Comparison of ENCODE assay signal across 25 cellular contexts in the genomic region with DNA sequence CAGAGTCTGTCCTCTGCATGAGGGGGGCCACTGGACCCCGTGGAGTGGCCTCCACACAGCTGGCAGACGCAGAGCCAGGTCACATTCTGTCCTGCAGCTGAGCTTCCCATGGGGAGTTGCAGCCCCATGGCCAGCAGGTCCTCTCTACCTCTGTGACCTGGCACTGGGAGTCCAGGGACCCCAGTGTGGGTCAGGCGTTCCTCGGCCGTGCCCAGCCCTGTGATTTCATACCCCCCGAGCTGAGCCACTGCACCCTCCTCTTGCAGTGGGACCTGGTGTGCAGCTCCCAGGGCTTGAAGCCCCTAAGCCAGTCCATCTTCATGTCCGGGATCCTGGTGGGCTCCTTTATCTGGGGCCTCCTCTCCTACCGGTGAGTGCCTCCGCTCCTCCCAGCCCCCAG. TPM values are rescaled to one million over a fixed set of nuclear protein-coding genes. Genes with fewer than 3 reads are reported as not detected.
A peak's percentile ranks its signal among the peaks of the same experiment; 100 is the strongest.
DNase-seq lines count a peak whose midpoint lies in the region; ATAC-seq, FAIRE-seq and TF ChIP-seq lines count a peak whose summit lies in the region.
"Had no signal": no experiment of that assay in that cellular context is flagged by ENCODE, and none has a peak within 500 bp of the region (broad histone marks: within the 10 kb centered on the region; RNA-seq: fewer than 3 reads in every experiment).

No MANE protein-coding gene starts in this region.

- no peaks in the 10 kb centered on the region for H3K36me3 Mint-ChIP-seq in nephron (ENCODE audit: low read depth)
- H3K36me3 Mint-ChIP-seq: CD8-positive, alpha-beta memory T cell had no signal

- H3K36me3 ChIP-seq in heart right ventricle = no peaks in the 10 kb centered on the region
- no peaks in the 10 kb centered on the region for H3K36me3 ChIP-seq in H1 (ENCODE audit: control insufficient read depth in 2 of 4, insufficient read depth in 4 of 4, low read length in 3 of 4)
- no peaks in the 10 kb centered on the region for H3K36me3 ChIP-seq in transverse colon
- H3K36me3 ChIP-seq: SJSA1 had no signal

- no peak for TF ChIP-seq EP300 in H1 (IDR thresholded peaks at IDR 0.05; ENCODE audit: borderline replicate concordance in 1 of 2, low read depth in 2 of 2, low read length in 2 of 2)
- no peak for TF ChIP-seq EP300 in transverse colon (IDR thresholded peaks at IDR 0.05; ENCODE audit: low read depth)

- H3K4me3 ChIP-seq in heart right ventricle (no peak overlapping the region), H1 (ENCODE audit: extremely low read depth in 1 of 4, insufficient read depth in 2 of 4, low read depth in 3 of 4, low read length in 4 of 4) (no peak overlapping the region), transverse colon (no peak overlapping the region)
- H3K4me3 ChIP-seq: SJSA1 had no signal

- H3K14ac ChIP-seq in H1 (ENCODE audit: insufficient read length) = no peak overlapping the region

- no peak for TF ChIP-seq CTCF in heart right ventricle (IDR thresholded peaks at IDR 0.05)
- TF ChIP-seq CTCF in H1 (IDR thresholded peaks at IDR 0.05; ENCODE audit: control extremely low read depth in 1 of 3, insufficient read depth in 1 of 3, low read depth in 1 of 3, low read length in 3 of 3) = no peak
- TF ChIP-seq CTCF in nephron (IDR thresholded peaks at IDR 0.05; ENCODE audit: unreplicated experiment in 3 of 3) = no peak
- no peak for TF ChIP-seq CTCF in transverse colon (IDR thresholded peaks at IDR 0.05)

- peak overlapping the region; percentile 86 to 96 (median 96) for H3K27ac Mint-ChIP-seq in nephron

- no peak for FAIRE-seq in H1 (lab: Jason Lieb, UNC)
- FAIRE-seq: GM19239 had no signal

- peak overlapping the region; percentile 13; the same call in 1 of the 2 replicates for H2AFZ ChIP-seq in H1 (ENCODE audit: low read length)

- POLR2A ChIA-PET in H1 (lab: Charles Lee; ENCODE audit: partially characterized antibody) = interaction anchor here (0.6 to 1.4 kb wide), 2 partner anchors 89 to 536 kb away, joined by 3 read pairs; no protein-coding TSS in a partner anchor

- H3K4me2 ChIP-seq in H1 (ENCODE audit: insufficient read depth in 1 of 2, low read depth in 2 of 2, low read length in 2 of 2) = no peak overlapping the region

- H3K9ac ChIP-seq in H1 (replicated peaks in 1 of 4; ENCODE audit: extremely low read depth in 1 of 4, low read depth in 3 of 4, low read length in 3 of 4) = no peak overlapping the region

- peak overlapping the region; percentile 84; the same call in 1 of the 2 replicates for H2AK5ac ChIP-seq in H1 (ENCODE audit: low read depth, low read length)

- H2BK20ac ChIP-seq in H1 (ENCODE audit: low read length) = peak overlapping the region; percentile 100; the same call in 1 of the 2 replicates

- H3K23ac ChIP-seq in H1 (ENCODE audit: insufficient read length) = no peak overlapping the region

- H2BK12ac ChIP-seq in H1 (ENCODE audit: low read depth, low read length) = peak overlapping the region; percentile 100

- H2BK120ac ChIP-seq in H1 (replicated peaks; ENCODE audit: low read depth, low read length) = peak overlapping the region; percentile 97

- CTCF ChIA-PET in H1 (lab: Charles Lee; ENCODE audit: partially characterized antibody) = interaction anchor here (0.9 to 3.8 kb wide), 9 partner anchors 11 to 234 kb away, joined by 3 to 62 read pairs (median 6); no protein-coding TSS in a partner anchor

- H4K20me1 ChIP-seq in H1 (replicated peaks in 1 of 2; ENCODE audit: control insufficient read depth in 1 of 2, insufficient read depth in 2 of 2, low read length in 2 of 2) = no peaks in the 10 kb centered on the region

- DNase-seq in Right ventricle myocardium superior = peak; percentile 26
- no peak for DNase-seq in heart right ventricle
- DNase-seq in H1 (ENCODE audit: low read depth in 1 of 2, low spot score in 2 of 2) = no peak
- DNase-seq in transverse colon = peak; percentile 1
- no peak for DNase-seq in NCI-H1417 treated with DMSO at 0.1 percent for 48 hours (lab: John Stamatoyannopoulos, UW)
- no peak for DNase-seq in RKO (ENCODE audit: low spot score)
- DNase-seq: CD8-positive, alpha-beta memory T cell; GDM1; HCEC 1CT; KG1; NCI-H1092 treated with DMSO at 0.1 percent for 48 hours; NCI-H146; NCI-H2029; NCI-H2227 treated with DMSO at 0.1 percent for 48 hours; NCI-H510A; NCI-H748 treated with DMSO at 0.1 percent for 48 hours; NK-92 treated with Interleukin-12 subunit alpha and Interleukin-12 subunit beta, amount 100 ng/mL, for 24 hours had no signal

- H3K56ac ChIP-seq in H1 (replicated peaks; ENCODE audit: insufficient read length, low read depth, low read length) = peak overlapping the region; percentile 28

- H3K79me1 ChIP-seq in H1 (ENCODE audit: low read depth, low read length) = no peaks in the 10 kb centered on the region

- no peak for TF ChIP-seq RAD21 in H1 (IDR thresholded peaks at IDR 0.05 in 1 of 2, conservative IDR thresholded peaks at IDR 0.05 in 1 of 2; ENCODE audit: low read depth in 2 of 2, low read length in 2 of 2)

- peak overlapping the region in 1 of 3 experiments; percentile 53 for H3K4me3 Mint-ChIP-seq in nephron
- H3K4me3 Mint-ChIP-seq: CD8-positive, alpha-beta memory T cell had no signal

- peak overlapping the region; percentile 97; the same call in 1 of the 2 replicates for H2BK5ac ChIP-seq in H1 (ENCODE audit: low read depth, low read length)

- no peaks in the 10 kb centered on the region for H3K79me2 ChIP-seq in H1 (ENCODE audit: control insufficient read depth in 1 of 2, insufficient read depth in 2 of 2, low read length in 2 of 2)

- H3K23me2 ChIP-seq in H1 (ENCODE audit: low read depth, low read length) = no peaks in the 10 kb centered on the region

- H3K9me3 Mint-ChIP-seq in nephron = no peaks in the 10 kb centered on the region
- H3K9me3 Mint-ChIP-seq: CD8-positive, alpha-beta memory T cell had no signal

- peak overlapping the region; percentile 92 for H4K91ac ChIP-seq in H1 (replicated peaks; ENCODE audit: insufficient read length, low read length)

- H3K27me3 ChIP-seq in heart right ventricle (peaks cover 0 to 21% (median 4%) of the 10 kb centered on the region in 7 donors), H1 (replicated peaks in 1 of 4; ENCODE audit: control insufficient read depth in 3 of 4, extremely low read depth in 1 of 4, insufficient read depth in 3 of 4, low read length in 3 of 4) (no peaks in the 10 kb centered on the region; a peak in 3 of 7 replicates), transverse colon (no peaks in the 10 kb centered on the region)

- H3K18ac ChIP-seq in H1 (ENCODE audit: extremely low read depth, low read length) = peak overlapping the region; percentile 81

- intact Hi-C loops in Right ventricle myocardium superior (cut with DNase I) (no loop called here), heart right ventricle (cut with DNase I) (no loop called here), transverse colon (cut with DNase I; ENCODE audit: low total_unique reads) (loop anchor here (1.0 kb wide), 1 partner anchor 30 kb away; no protein-coding TSS in a partner anchor)

- TF ChIP-seq POLR2A in H1 (IDR thresholded peaks at IDR 0.05; ENCODE audit: control extremely low read depth in 1 of 2, low read depth in 2 of 2, low read length in 2 of 2) (no peak), transverse colon (IDR thresholded peaks at IDR 0.05) (no peak)

- H3K9me3 ChIP-seq in heart right ventricle (no peaks in the 10 kb centered on the region), H1 (ENCODE audit: insufficient read depth in 2 of 2, low read depth in 1 of 2, low read length in 1 of 2) (no peaks in the 10 kb centered on the region), transverse colon (no peaks in the 10 kb centered on the region)
- H3K9me3 ChIP-seq: SJSA1 had no signal

- peak overlapping the region; percentile 92; the same call in 1 of the 2 replicates for H2BK15ac ChIP-seq in H1 (ENCODE audit: low read length)

- peak overlapping the region; percentile 42; the same call in 1 of the 2 replicates for H4K8ac ChIP-seq in H1 (ENCODE audit: extremely low read depth, insufficient read depth, low read length)

- peak overlapping the region; percentile 6 for H4K5ac ChIP-seq in H1 (ENCODE audit: insufficient read length, low read depth, low read length)

- peaks cover 14% of the 10 kb centered on the region for H3K27me3 Mint-ChIP-seq in nephron (ENCODE audit: low read depth)

- H3K4me1 ChIP-seq in heart right ventricle (peaks cover 4 to 19% (median 16%) of the 10 kb centered on the region in 9 donors), H1 (replicated peaks in 1 of 4; ENCODE audit: control insufficient read depth in 3 of 4, insufficient read depth in 4 of 4, low read length in 3 of 4) (peaks cover 0 to 26% (median 18%) of the 10 kb centered on the region in 4 experiments; a peak in 6 of 7 replicates), transverse colon (peaks cover 7 to 21% (median 17%) of the 10 kb centered on the region in 4 donors)

- H3K4ac ChIP-seq in H1 (replicated peaks; ENCODE audit: insufficient read length, low read depth, low read length) = peak overlapping the region; percentile 83

- no peak for ATAC-seq in Right ventricle myocardium superior (ENCODE audit: poor library complexity)
- no peak for ATAC-seq in heart right ventricle
- ATAC-seq in GM21360 (IDR thresholded peaks at IDR 0.05; ENCODE audit: unreplicated experiment) = no peak
- ATAC-seq: Panc1 had no signal

- 86 to 92% methylated on average over 9 of the region's 9 CpGs for WGBS in heart right ventricle, 2 donors
- WGBS in H1 (ENCODE audit: extremely low coverage in 1 of 2, insufficient coverage in 1 of 2, insufficient read length in 1 of 2, insufficient replicate concordance in 2 of 2, low coverage in 1 of 2, low lambda C conversion rate in 2 of 2, missing lambda C conversion rate in 1 of 2), 2 experiments = 89% methylated on average over 9 of the region's 9 CpGs; no CpG with 5 or more reads in 1 of the 2 experiments
- WGBS in transverse colon (ENCODE audit: low coverage in 1 of 2), 2 donors = 83% methylated on average over 9 of the region's 9 CpGs; no CpG with 5 or more reads in 1 of the 2 donors

- peaks cover 59% of the 10 kb centered on the region for H3K4me1 Mint-ChIP-seq in nephron
- H3K4me1 Mint-ChIP-seq: CD8-positive, alpha-beta memory T cell had no signal

- no peak overlapping the region for H3K27ac ChIP-seq in heart right ventricle
- no peak overlapping the region; the same call in 1 of the 2 replicates for H3K27ac ChIP-seq in H1 (ENCODE audit: low read depth, low read length)
- no peak overlapping the region for H3K27ac ChIP-seq in transverse colon
- H3K27ac ChIP-seq: 22Rv1, C4-2B, SJSA1 had no signal

- in situ Hi-C loops in transverse colon (cut with MboI; ENCODE audit: low pct_ligation_motif_present in 1 of 4, low pct_unique_long_range_greater_than_20kb in 1 of 4, low sequenced_read_pairs in 3 of 4) = no loop called here

RNA-seq across cellular contexts. Expression of a gene that starts 3.1 kb away (rescaled TPM):
- not detected for total RNA-seq in Right ventricle myocardium superior
- total RNA-seq in heart right ventricle = not detected
- polyA plus RNA-seq in heart right ventricle = not detected
- not detected in 2 replicates for total RNA-seq in H1 (2021; fragmentation: NEBNext Ultra II Directional; extraction: Animal tissue kit (Norgen Biotek cat#: 25700))
- 0.05 TPM in 1 of 2 replicates, not detected in the other for polyA plus RNA-seq in H1 (2011; rRNA removed)
- not detected for polyA plus RNA-seq in H1 (2011; cell fraction: cytosol; rRNA removed)
- not detected for polyA plus RNA-seq in H1 (2011; cell fraction: nucleus; rRNA removed)
- polyA plus RNA-seq in H1 (2012, experiment 1 of 2) = not detected in 4 replicates
- polyA plus RNA-seq in H1 (2012, experiment 2 of 2) = not detected
- polyA plus RNA-seq in H1 (2013, experiment 1 of 2) = 0.04 TPM
- not detected for polyA plus RNA-seq in H1 (2013, experiment 2 of 2)
- not detected in 2 replicates for polyA minus RNA-seq in H1 (2011; rRNA and poly(A)+ RNA removed)
- polyA minus RNA-seq in H1 (2011; cell fraction: cytosol; rRNA and poly(A)+ RNA removed) = not detected
- polyA minus RNA-seq in H1 (2011; cell fraction: nucleus; rRNA and poly(A)+ RNA removed) = not detected
- total RNA-seq in transverse colon = not detected
- total RNA-seq: CD8-positive, alpha-beta memory T cell; HT1080; SJSA1 had no signal
- polyA plus RNA-seq: CD8-positive, alpha-beta memory T cell had no signal

RNA-seq across cellular contexts. Expression of a gene that starts 32.2 kb away (rescaled TPM):
- total RNA-seq in Right ventricle myocardium superior = not detected
- total RNA-seq in heart right ventricle = not detected
- polyA plus RNA-seq in heart right ventricle = not detected
- total RNA-seq in H1 (2021; fragmentation: NEBNext Ultra II Directional; extraction: Animal tissue kit (Norgen Biotek cat#: 25700)) = not detected in 2 replicates
- polyA plus RNA-seq in H1 (2011; rRNA removed) = not detected in 2 replicates
- polyA plus RNA-seq in H1 (2011; cell fraction: cytosol; rRNA removed) = not detected
- not detected for polyA plus RNA-seq in H1 (2011; cell fraction: nucleus; rRNA removed)
- not detected in 4 replicates for polyA plus RNA-seq in H1 (2012, experiment 1 of 2)
- polyA plus RNA-seq in H1 (2012, experiment 2 of 2) = not detected
- not detected for polyA plus RNA-seq in H1 (2013, experiment 1 of 2)
- not detected for polyA plus RNA-seq in H1 (2013, experiment 2 of 2)
- not detected in 2 replicates for polyA minus RNA-seq in H1 (2011; rRNA and poly(A)+ RNA removed)
- polyA minus RNA-seq in H1 (2011; cell fraction: cytosol; rRNA and poly(A)+ RNA removed) = not detected
- polyA minus RNA-seq in H1 (2011; cell fraction: nucleus; rRNA and poly(A)+ RNA removed) = not detected
- total RNA-seq in transverse colon = not detected
- total RNA-seq: CD8-positive, alpha-beta memory T cell; HT1080; SJSA1 had no signal
- polyA plus RNA-seq: CD8-positive, alpha-beta memory T cell had no signal

Comparison
In these comparisons a context has a peak if more than half of its experiments do, and no peak if none do; other contexts are left out.
1. DNase-seq: peak in Right ventricle myocardium superior (single experiment) and transverse colon (single experiment); none in heart right ventricle (0 of 2), H1 (0 of 2), NCI-H1417 treated with DMSO at 0.1 percent for 48 hours (single experiment) and RKO (single experiment).